In genomic region chr16:65176603-65177002, GRCh38 we compare ENCODE assay signal across 2 cellular contexts.
TF ChIP-seq lines count a peak whose summit lies in the region.

No MANE protein-coding gene starts in this region.

TF ChIP-seq in liver, 16 proteins besides CTCF, POLR2A, EP300 and RAD21:
- TF ChIP-seq ATF3 (IDR thresholded peaks at IDR 0.05) (no peak), EGR1 (IDR thresholded peaks at IDR 0.05; ENCODE audit: low read depth in 2 of 2) (no peak), HNF4A (conservative IDR thresholded peaks at IDR 0.05) (no peak), RXRA (IDR thresholded peaks at IDR 0.05) (no peak), NR2F2 (IDR thresholded peaks at IDR 0.05) (peak; percentile 71), HNF4G (IDR thresholded peaks at IDR 0.05) (no peak), YY1 (IDR thresholded peaks at IDR 0.05) (no peak), FOXA2 (IDR thresholded peaks at IDR 0.05) (no peak)

TF ChIP-seq in HepG2, 621 proteins besides CTCF, POLR2A, EP300 and RAD21:
- TF ChIP-seq, protein P1, sequence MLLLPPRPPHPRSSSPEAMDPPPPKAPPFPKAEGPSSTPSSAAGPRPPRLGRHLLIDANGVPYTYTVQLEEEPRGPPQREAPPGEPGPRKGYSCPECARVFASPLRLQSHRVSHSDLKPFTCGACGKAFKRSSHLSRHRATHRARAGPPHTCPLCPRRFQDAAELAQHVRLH (CRISPR knock-in tag; IDR thresholded peaks at IDR 0.05; ENCODE audit: borderline replicate concordance, low read depth): no peak
- TF ChIP-seq PLSCR1 (CRISPR knock-in tag; IDR thresholded peaks at IDR 0.05; ENCODE audit: borderline replicate concordance): no peak
- TF ChIP-seq HDAC2 (CRISPR knock-in tag; IDR thresholded peaks at IDR 0.05): no peak
- no peak for TF ChIP-seq CHD2 (IDR thresholded peaks at IDR 0.05; ENCODE audit: low read depth, low read length)
- TF ChIP-seq MTA3 (CRISPR knock-in tag; IDR thresholded peaks at IDR 0.05): no peak
- TF ChIP-seq ZSCAN25 (CRISPR knock-in tag; IDR thresholded peaks at IDR 0.05): no peak
- TF ChIP-seq ZNF703 (CRISPR knock-in tag; IDR thresholded peaks at IDR 0.05; ENCODE audit: borderline replicate concordance): no peak
- no peak for TF ChIP-seq RFXAP (CRISPR knock-in tag; IDR thresholded peaks at IDR 0.05; ENCODE audit: borderline replicate concordance)
- no peak for TF ChIP-seq ARID4A (CRISPR knock-in tag; IDR thresholded peaks at IDR 0.05; ENCODE audit: borderline replicate concordance)
- TF ChIP-seq, protein P2, sequence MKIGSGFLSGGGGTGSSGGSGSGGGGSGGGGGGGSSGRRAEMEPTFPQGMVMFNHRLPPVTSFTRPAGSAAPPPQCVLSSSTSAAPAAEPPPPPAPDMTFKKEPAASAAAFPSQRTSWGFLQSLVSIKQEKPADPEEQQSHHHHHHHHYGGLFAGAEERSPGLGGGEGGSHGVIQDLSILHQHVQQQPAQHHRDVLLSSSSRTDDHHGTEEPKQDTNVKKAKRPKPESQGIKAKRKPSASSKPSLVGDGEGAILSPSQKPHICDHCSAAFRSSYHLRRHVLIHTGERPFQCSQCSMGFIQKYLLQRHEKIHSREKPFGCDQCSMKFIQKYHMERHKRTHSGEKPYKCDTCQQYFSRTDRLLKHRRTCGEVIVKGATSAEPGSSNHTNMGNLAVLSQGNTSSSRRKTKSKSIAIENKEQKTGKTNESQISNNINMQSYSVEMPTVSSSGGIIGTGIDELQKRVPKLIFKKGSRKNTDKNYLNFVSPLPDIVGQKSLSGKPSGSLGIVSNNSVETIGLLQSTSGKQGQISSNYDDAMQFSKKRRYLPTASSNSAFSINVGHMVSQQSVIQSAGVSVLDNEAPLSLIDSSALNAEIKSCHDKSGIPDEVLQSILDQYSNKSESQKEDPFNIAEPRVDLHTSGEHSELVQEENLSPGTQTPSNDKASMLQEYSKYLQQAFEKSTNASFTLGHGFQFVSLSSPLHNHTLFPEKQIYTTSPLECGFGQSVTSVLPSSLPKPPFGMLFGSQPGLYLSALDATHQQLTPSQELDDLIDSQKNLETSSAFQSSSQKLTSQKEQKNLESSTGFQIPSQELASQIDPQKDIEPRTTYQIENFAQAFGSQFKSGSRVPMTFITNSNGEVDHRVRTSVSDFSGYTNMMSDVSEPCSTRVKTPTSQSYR (CRISPR knock-in tag; IDR thresholded peaks at IDR 0.05; ENCODE audit: borderline replicate concordance): no peak
- no peak for TF ChIP-seq ZNF766 (CRISPR knock-in tag; IDR thresholded peaks at IDR 0.05; ENCODE audit: borderline replicate concordance)
- TF ChIP-seq RELA (CRISPR knock-in tag; IDR thresholded peaks at IDR 0.05): no peak
- TF ChIP-seq ATRX (CRISPR knock-in tag; IDR thresholded peaks at IDR 0.05; ENCODE audit: borderline replicate concordance): no peak
- no peak for TF ChIP-seq PLRG1 (conservative IDR thresholded peaks at IDR 0.05)
